Comparison of ENCODE assay signal across 23 cellular contexts in the genomic region with DNA sequence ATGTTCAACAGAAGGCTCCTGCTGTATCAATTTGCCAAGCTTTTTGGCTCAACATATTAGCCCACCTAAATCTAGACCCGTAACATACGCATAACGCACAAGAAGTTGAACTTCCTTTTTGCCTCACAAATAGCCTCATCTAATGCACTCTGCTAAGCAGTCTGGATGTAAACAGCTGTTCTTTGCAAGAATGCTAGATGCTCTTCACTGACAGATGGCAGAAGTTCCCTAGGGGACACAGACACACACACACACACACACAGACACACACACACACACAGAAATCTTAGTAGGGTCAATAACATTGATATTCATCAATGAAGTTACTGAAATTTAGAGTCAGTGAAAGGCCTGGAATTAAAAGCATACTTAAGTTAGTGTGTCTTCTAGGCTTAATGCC. TPM values are rescaled to one million over a fixed set of nuclear protein-coding genes. Genes with fewer than 3 reads are reported as not detected.
"Had no signal": no experiment of that assay in that cellular context is flagged by ENCODE, and none has a peak within 500 bp of the region (broad histone marks: within the 10 kb centered on the region; RNA-seq: fewer than 3 reads in every experiment).

No MANE protein-coding gene starts in this region.

- H3K4me1 ChIP-seq: heart right ventricle, vagina had no signal

- H3K27ac ChIP-seq: heart right ventricle, sigmoid colon, thoracic aorta, vagina, VCaP had no signal

- H3K4me3 Mint-ChIP-seq: activated CD4-positive, alpha-beta T cell treated with anti-CD3 and anti-CD28 coated beads, Interleukin-2, amount 10 ng/mL, durations not matched to agents 7 days and 5 days; activated CD8-positive, alpha-beta T cell treated with anti-CD3 and anti-CD28 coated beads for 36 hours; activated naive CD4-positive, alpha-beta T cell treated with anti-CD3 and anti-CD28 coated beads, Interleukin-2, amount 50 U/mL, for 24 hours; brain; neural crest cell; stimulated activated naive B cell treated with anti-CD40 and anti-IgM and Interleukin-4, amounts not matched to agents 10 μg/mL and 1 μg/mL and 100 μg/mL, for 72 hours; type B pancreatic cell had no signal

- H3K27me3 ChIP-seq: heart right ventricle, sigmoid colon, vagina had no signal

- DNase-seq: activated CD4-positive, alpha-beta T cell treated with anti-CD3 and anti-CD28 coated beads, Interleukin-2, amount 10 ng/mL, durations not matched to agents 7 days and 5 days; activated CD4-positive, CD25-positive, alpha-beta regulatory T cell treated with anti-CD3 and anti-CD28 coated beads, Interleukin-2, amount 50 U/mL, for 72 hours; activated CD8-positive, alpha-beta T cell treated with anti-CD3 and anti-CD28 coated beads for 36 hours; activated gamma-delta T cell treated with Interleukin-2 at 50 U/mL for 16 hours; aorta; heart right ventricle; islet precursor cell; left cardiac atrium; sigmoid colon; stimulated activated CD4-positive, alpha-beta T cell treated with anti-CD3 and anti-CD28 coated beads, Interleukin-2, amount 100 ng/mL, for 48 hours; stimulated activated CD8-positive, alpha-beta memory T cell treated with anti-CD3 and anti-CD28 coated beads, Interleukin-4, amount 100 ng/mL, for 48 hours; stimulated activated naive B cell treated with anti-CD40 and anti-IgM and Interleukin-4, amounts not matched to agents 10 μg/mL and 1 μg/mL and 100 μg/mL, for 72 hours had no signal

- H3K36me3 Mint-ChIP-seq: activated naive CD4-positive, alpha-beta T cell treated with anti-CD3 and anti-CD28 coated beads, Interleukin-2, amount 50 U/mL, for 24 hours; brain; stimulated activated naive B cell treated with anti-CD40 and anti-IgM and Interleukin-4, amounts not matched to agents 10 μg/mL and 1 μg/mL and 100 μg/mL, for 72 hours; type B pancreatic cell had no signal

- H3K27ac Mint-ChIP-seq: activated CD4-positive, alpha-beta T cell treated with anti-CD3 and anti-CD28 coated beads, Interleukin-2, amount 10 ng/mL, durations not matched to agents 7 days and 5 days; activated CD8-positive, alpha-beta T cell treated with anti-CD3 and anti-CD28 coated beads for 36 hours; activated naive CD4-positive, alpha-beta T cell treated with anti-CD3 and anti-CD28 coated beads, Interleukin-2, amount 50 U/mL, for 24 hours; stimulated activated naive B cell treated with anti-CD40 and anti-IgM and Interleukin-4, amounts not matched to agents 10 μg/mL and 1 μg/mL and 100 μg/mL, for 72 hours; type B pancreatic cell had no signal

- H3K9me3 Mint-ChIP-seq: activated CD4-positive, alpha-beta T cell treated with anti-CD3 and anti-CD28 coated beads, Interleukin-2, amount 10 ng/mL, durations not matched to agents 7 days and 5 days; activated CD8-positive, alpha-beta T cell treated with anti-CD3 and anti-CD28 coated beads for 36 hours; activated naive CD4-positive, alpha-beta T cell treated with anti-CD3 and anti-CD28 coated beads, Interleukin-2, amount 50 U/mL, for 24 hours; neural crest cell; stimulated activated naive B cell treated with anti-CD40 and anti-IgM and Interleukin-4, amounts not matched to agents 10 μg/mL and 1 μg/mL and 100 μg/mL, for 72 hours; type B pancreatic cell had no signal

- H3K9me3 ChIP-seq: heart right ventricle, sigmoid colon, thoracic aorta, vagina had no signal

- H3K36me3 ChIP-seq: heart right ventricle, thoracic aorta, vagina had no signal

- H3K4me1 Mint-ChIP-seq: activated CD4-positive, alpha-beta T cell treated with anti-CD3 and anti-CD28 coated beads, Interleukin-2, amount 10 ng/mL, durations not matched to agents 7 days and 5 days; activated naive CD4-positive, alpha-beta T cell treated with anti-CD3 and anti-CD28 coated beads, Interleukin-2, amount 50 U/mL, for 24 hours had no signal

- H3K4me3 ChIP-seq: heart right ventricle, sigmoid colon, thoracic aorta, vagina had no signal

- H3K27me3 Mint-ChIP-seq: activated CD8-positive, alpha-beta T cell treated with anti-CD3 and anti-CD28 coated beads for 36 hours; activated naive CD4-positive, alpha-beta T cell treated with anti-CD3 and anti-CD28 coated beads, Interleukin-2, amount 50 U/mL, for 24 hours; stimulated activated naive B cell treated with anti-CD40 and anti-IgM and Interleukin-4, amounts not matched to agents 10 μg/mL and 1 μg/mL and 100 μg/mL, for 72 hours had no signal

- ATAC-seq: activated CD8-positive, alpha-beta T cell treated with anti-CD3 and anti-CD28 coated beads for 36 hours; heart right ventricle; left cardiac atrium; stimulated activated naive B cell treated with anti-CD40 and anti-IgM and Interleukin-4, amounts not matched to agents 10 μg/mL and 1 μg/mL and 100 μg/mL, for 72 hours had no signal

RNA-seq across cellular contexts. Expression of gene PCA3, which starts 13.2 kb away (rescaled TPM):
- total RNA-seq: activated CD4-positive, alpha-beta T cell treated with anti-CD3 and anti-CD28 coated beads, Interleukin-2, amount 10 ng/mL, durations not matched to agents 7 days and 5 days; activated CD8-positive, alpha-beta T cell treated with anti-CD3 and anti-CD28 coated beads for 36 hours; cardiac septum; chondrocyte; epithelial cell of proximal tubule; fibroblast of villous mesenchyme; heart right ventricle; left cardiac atrium; neural crest cell; thoracic aorta; vagina had no signal
